Comparison of ENCODE assay signal across 8 cellular contexts in genomic region chr16:3457434-3458252, GRCh38. TPM values are rescaled to one million over a fixed set of nuclear protein-coding genes. Genes with fewer than 3 reads are reported as not detected.
DNase-seq lines count a peak whose midpoint lies in the region; ATAC-seq and TF ChIP-seq lines count a peak whose summit lies in the region.

No MANE protein-coding gene starts in this region.

- TF ChIP-seq CTCF in GM12872 (IDR thresholded peaks at IDR 0.05; ENCODE audit: insufficient read depth, low read depth, low read length) (peak; percentile 58), NB4 (IDR thresholded peaks at IDR 0.05; ENCODE audit: low read depth, low read length) (no peak), parathyroid adenoma (IDR thresholded peaks at IDR 0.05) (peak; percentile 46), tibial artery (IDR thresholded peaks at IDR 0.05) (peak; percentile 54 to 55)

- peak overlapping the region; percentile 95 for H3K4me2 ChIP-seq in parathyroid adenoma (ENCODE audit: low read length)

- H3K4me1 Mint-ChIP-seq in activated naive CD8-positive, alpha-beta T cell treated with anti-CD3 and anti-CD28 coated beads for 36 hours = peaks cover 40% of the 10 kb centered on the region

- peak overlapping the region; percentile 68 for H3K4me3 ChIP-seq in NB4 (ENCODE audit: low read depth, low read length)
- H3K4me3 ChIP-seq in parathyroid adenoma (ENCODE audit: low read depth, low read length) = peak overlapping the region; percentile 95
- peak overlapping the region; percentile 80 to 93 for H3K4me3 ChIP-seq in tibial artery

- H3K4me1 ChIP-seq in parathyroid adenoma (peaks cover 26% of the 10 kb centered on the region), tibial artery (peaks cover 0 to 47% (median 34%) of the 10 kb centered on the region in 4 donors)

- peak overlapping the region; percentile 91 for H3K27ac Mint-ChIP-seq in activated naive CD8-positive, alpha-beta T cell treated with anti-CD3 and anti-CD28 coated beads for 36 hours

- peak overlapping the region; percentile 96 for H3K27ac ChIP-seq in parathyroid adenoma
- peak overlapping the region; percentile 91 to 97 for H3K27ac ChIP-seq in tibial artery

- DNase-seq in NB4 (ENCODE audit: low read depth) (peak; percentile 94), SKM-1 (lab: John Stamatoyannopoulos, UW; ENCODE audit: unreplicated experiment) (peak; percentile 65), Right ventricle myocardium inferior (ENCODE audit: missing footprints) (peak; percentile 96), tibial artery (peak; percentile 76 to 92)
- DNase-seq in activated naive CD8-positive, alpha-beta T cell treated with anti-CD3 and anti-CD28 coated beads for 36 hours = peak; percentile 96

- H3K27me3 Mint-ChIP-seq in activated naive CD8-positive, alpha-beta T cell treated with anti-CD3 and anti-CD28 coated beads for 36 hours = no peaks in the 10 kb centered on the region

- peak overlapping the region; percentile 84 for H3K4me3 Mint-ChIP-seq in activated naive CD8-positive, alpha-beta T cell treated with anti-CD3 and anti-CD28 coated beads for 36 hours

- H3K27me3 ChIP-seq in parathyroid adenoma (ENCODE audit: control insufficient read depth, insufficient read depth, low read length) = no peaks in the 10 kb centered on the region
- no peaks in the 10 kb centered on the region for H3K27me3 ChIP-seq in tibial artery

- no peaks in the 10 kb centered on the region for H3K9me3 ChIP-seq in parathyroid adenoma (ENCODE audit: control insufficient read depth, low read length)
- no peaks in the 10 kb centered on the region for H3K9me3 ChIP-seq in tibial artery

- intact Hi-C loops in Right ventricle myocardium inferior (cut with DNase I) (loop anchor here (2.0 to 5.0 kb wide), 3 partner anchors 57 to 175 kb away; partner anchors contain the start of genes TIGD7, ZNF174, ZNF263 and ZNF75A), tibial artery (cut with DNase I; ENCODE audit: low total_unique reads) (loop anchor here (1.0 to 10.0 kb wide), 3 partner anchors 56 to 223 kb away; partner anchors contain the start of genes TIGD7, ZNF174, ZNF200 and ZNF75A)

- H3K36me3 Mint-ChIP-seq in activated naive CD8-positive, alpha-beta T cell treated with anti-CD3 and anti-CD28 coated beads for 36 hours = peaks cover 2% of the 10 kb centered on the region

- peak; percentile 72 for TF ChIP-seq POLR2A in NB4 (IDR thresholded peaks at IDR 0.05; ENCODE audit: extremely low read depth, insufficient read length)

- peak overlapping the region; percentile 99 for H2AFZ ChIP-seq in parathyroid adenoma

- peak overlapping the region; percentile 82 for H3K9ac ChIP-seq in parathyroid adenoma

- ATAC-seq in HG02588 (IDR thresholded peaks at IDR 0.05; ENCODE audit: unreplicated experiment) = peak; percentile 72
- ATAC-seq in Right ventricle myocardium inferior = peak; percentile 92

- no peaks in the 10 kb centered on the region for H3K9me3 Mint-ChIP-seq in activated naive CD8-positive, alpha-beta T cell treated with anti-CD3 and anti-CD28 coated beads for 36 hours

- H3K79me2 ChIP-seq in parathyroid adenoma = peaks cover 27% of the 10 kb centered on the region

- H3K36me3 ChIP-seq in parathyroid adenoma (ENCODE audit: control insufficient read depth, insufficient read depth, low read length) (no peaks in the 10 kb centered on the region), tibial artery (no peaks in the 10 kb centered on the region)

RNA-seq across cellular contexts. Expression of gene NAA60, which starts 14.2 kb away (rescaled TPM):
- 10 to 100 TPM; 37.5 to 38.2 TPM for total RNA-seq in activated naive CD8-positive, alpha-beta T cell treated with anti-CD3 and anti-CD28 coated beads for 36 hours
- 42.7 TPM for total RNA-seq in Right ventricle myocardium inferior

RNA-seq across cellular contexts. Expression of gene ZNF597, which starts 14.3 kb away (rescaled TPM):
- 1 to 10 TPM; 2.7 TPM for total RNA-seq in activated naive CD8-positive, alpha-beta T cell treated with anti-CD3 and anti-CD28 coated beads for 36 hours
- total RNA-seq in Right ventricle myocardium inferior = 1.8 TPM

RNA-seq across cellular contexts. Expression of gene C16orf90, which starts 37.6 kb away (rescaled TPM):
- total RNA-seq in activated naive CD8-positive, alpha-beta T cell treated with anti-CD3 and anti-CD28 coated beads for 36 hours = not detected
- total RNA-seq in Right ventricle myocardium inferior = not detected

RNA-seq across cellular contexts. Expression of gene CLUAP1, which starts 43.2 kb away (rescaled TPM):
- total RNA-seq in activated naive CD8-positive, alpha-beta T cell treated with anti-CD3 and anti-CD28 coated beads for 36 hours = 10 to 100 TPM in 1 of 2 experiments, 1 to 10 TPM in 1; 8.8 to 10.1 TPM
- 16.5 TPM for total RNA-seq in Right ventricle myocardium inferior

RNA-seq across cellular contexts. Expression of gene ZNF174, which starts 56.6 kb away (rescaled TPM):
- total RNA-seq in activated naive CD8-positive, alpha-beta T cell treated with anti-CD3 and anti-CD28 coated beads for 36 hours = 10 to 100 TPM in 1 of 2 experiments, 1 to 10 TPM in 1; 9.8 to 10.5 TPM
- total RNA-seq in Right ventricle myocardium inferior = 10.0 TPM

Comparison
In these comparisons a context has a peak if more than half of its experiments do, and no peak if none do; other contexts are left out.
1. Peak in every context shown above with its lines: DNase-seq, ATAC-seq, H3K4me3 ChIP-seq and H3K27ac ChIP-seq.